In the genomic region with DNA sequence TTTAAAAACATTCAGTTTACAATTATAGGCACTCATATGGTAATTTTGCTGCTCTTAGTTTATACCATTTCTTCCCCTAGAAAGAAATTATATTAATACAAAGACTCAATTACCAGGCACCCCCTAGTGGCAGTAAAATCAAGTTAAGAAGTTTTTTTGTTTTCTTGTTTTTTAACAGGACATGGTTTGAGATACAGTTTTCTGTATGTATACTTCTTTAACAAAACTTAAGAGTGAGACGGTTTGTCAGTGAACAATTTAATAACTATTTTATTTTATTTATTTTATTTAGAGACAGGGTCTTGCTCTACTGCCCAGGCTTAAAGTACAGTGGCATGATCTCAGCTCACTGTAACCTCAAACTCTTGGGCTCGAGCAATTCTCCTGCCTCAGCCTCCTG, we compare ENCODE assay signal across 8 cellular contexts.
DNase-seq lines count a peak whose midpoint lies in the region; ATAC-seq and TF ChIP-seq lines count a peak whose summit lies in the region.

No MANE protein-coding gene starts in this region.

- peaks cover 3% of the 10 kb centered on the region for H3K79me1 ChIP-seq in mesenchymal stem cell (replicated peaks; ENCODE audit: low read length, poor library complexity, severe bottlenecking)

- H3K79me2 ChIP-seq in KMS-11 (ENCODE audit: insufficient read depth, low read depth): no peaks in the 10 kb centered on the region

- H3K4me2 ChIP-seq in KMS-11 (no peak overlapping the region), mesenchymal stem cell (ENCODE audit: low read length, poor library complexity, severe bottlenecking) (no peak overlapping the region)

- TF ChIP-seq CTCF in KMS-11 (conservative IDR thresholded peaks at IDR 0.05; ENCODE audit: low read depth, low read length) (peak; percentile 37; the same call in 1 of the 2 replicates), body of pancreas (IDR thresholded peaks at IDR 0.05) (peak in 6 of 7 experiments; percentile 26 to 45 (median 36))

- no peak overlapping the region for H3K4ac ChIP-seq in mesenchymal stem cell (ENCODE audit: low read depth in 1 of 2, low read length in 2 of 2)

- no peak overlapping the region for H3K27ac ChIP-seq in KMS-11
- H3K27ac ChIP-seq in body of pancreas: no peak overlapping the region
- H3K27ac ChIP-seq in mesenchymal stem cell (ENCODE audit: low read length, poor library complexity, severe bottlenecking): no peak overlapping the region

- WGBS in body of pancreas, 2 donors: 74 to 82% methylated on average over 2 of the region's 2 CpGs
- 100% methylated on average over 1 of the region's 2 CpGs for WGBS in mesenchymal stem cell

- H3K27me3 ChIP-seq in KMS-11 (ENCODE audit: insufficient read depth, low read depth): no peaks in the 10 kb centered on the region
- H3K27me3 ChIP-seq in body of pancreas: no peaks in the 10 kb centered on the region
- no peaks in the 10 kb centered on the region for H3K27me3 ChIP-seq in mesenchymal stem cell (ENCODE audit: control insufficient read depth in 1 of 2, insufficient read depth in 1 of 2, low read length in 2 of 2)

- H3K9me3 ChIP-seq in body of pancreas (no peaks in the 10 kb centered on the region), mesenchymal stem cell (ENCODE audit: control insufficient read depth, low read length) (no peaks in the 10 kb centered on the region)

- no peak for TF ChIP-seq POLR2A in body of pancreas (IDR thresholded peaks at IDR 0.05)

- no peak overlapping the region for H4K91ac ChIP-seq in mesenchymal stem cell (ENCODE audit: low read length)

- no peak for ATAC-seq in body of pancreas
- no peak for ATAC-seq in HG02870 (IDR thresholded peaks at IDR 0.05; ENCODE audit: unreplicated experiment)

- H4K8ac ChIP-seq in mesenchymal stem cell (ENCODE audit: low read length): no peak overlapping the region

- peak; percentile 22 for DNase-seq in D341Med (ENCODE audit: low spot score)
- no peak for DNase-seq in body of pancreas
- DNase-seq in mesenchymal stem cell: peak; percentile 38
- DNase-seq in COLO668 (lab: John Stamatoyannopoulos, UW; ENCODE audit: unreplicated experiment): no peak
- no peak for DNase-seq in retina
- DNase-seq in NCI-H2029 treated with DMSO at 0.1 percent for 48 hours (lab: John Stamatoyannopoulos, UW): no peak

- no peaks in the 10 kb centered on the region for H4K20me1 ChIP-seq in KMS-11 (ENCODE audit: insufficient read depth)

- H3K4me3 ChIP-seq in KMS-11 (IDR thresholded peaks at IDR 0.05; ENCODE audit: insufficient read depth, low read depth, low read length) (no peak overlapping the region), body of pancreas (no peak overlapping the region), mesenchymal stem cell (ENCODE audit: insufficient read depth in 1 of 2, low read depth in 1 of 2, low read length in 2 of 2) (no peak overlapping the region)

- no peak overlapping the region for H3K9ac ChIP-seq in KMS-11
- H3K9ac ChIP-seq in mesenchymal stem cell (ENCODE audit: low read length): no peak overlapping the region

- no peak overlapping the region for H2BK5ac ChIP-seq in mesenchymal stem cell (ENCODE audit: low read depth, low read length, poor library complexity, severe bottlenecking)

- H2AFZ ChIP-seq in KMS-11 (ENCODE audit: low read depth) (no peak overlapping the region), mesenchymal stem cell (ENCODE audit: low read depth, low read length) (no peak overlapping the region)

- H3K36me3 ChIP-seq in KMS-11 (ENCODE audit: insufficient read depth) (no peaks in the 10 kb centered on the region), body of pancreas (replicated peaks in 1 of 2; ENCODE audit: insufficient read depth in 1 of 2, low read depth in 2 of 2) (no peaks in the 10 kb centered on the region), mesenchymal stem cell (ENCODE audit: control insufficient read depth in 1 of 2, insufficient read depth in 2 of 2, low read depth in 1 of 2, low read length in 2 of 2) (peaks cover 0 to 6% of the 10 kb centered on the region in 2 experiments)

- H3K4me1 ChIP-seq in KMS-11 (ENCODE audit: low read depth, poor library complexity, severe bottlenecking): no peaks in the 10 kb centered on the region
- no peaks in the 10 kb centered on the region for H3K4me1 ChIP-seq in body of pancreas
- H3K4me1 ChIP-seq in mesenchymal stem cell (ENCODE audit: control insufficient read depth, insufficient read depth, low read depth, low read length): no peaks in the 10 kb centered on the region

- no peak overlapping the region for H2BK12ac ChIP-seq in mesenchymal stem cell (ENCODE audit: low read length in 2 of 2)

- no peak overlapping the region for H3K23ac ChIP-seq in mesenchymal stem cell (ENCODE audit: low read length in 2 of 2)

- intact Hi-C loops in body of pancreas (cut with DNase I): no loop called here

- H3K14ac ChIP-seq in mesenchymal stem cell (ENCODE audit: low read length in 2 of 2): no peak overlapping the region

- H3K18ac ChIP-seq in mesenchymal stem cell (ENCODE audit: low read depth in 1 of 2, low read length in 2 of 2): no peak overlapping the region

- no peak overlapping the region for H2BK15ac ChIP-seq in mesenchymal stem cell (ENCODE audit: low read depth, poor library complexity, severe bottlenecking)

- no peak overlapping the region for H2BK120ac ChIP-seq in mesenchymal stem cell (ENCODE audit: low read depth, low read length)

- H2AK5ac ChIP-seq in mesenchymal stem cell (ENCODE audit: low read length, severe bottlenecking): no peak overlapping the region

Comparison
In these comparisons a context has a peak if more than half of its experiments do, and no peak if none do; other contexts are left out.
1. DNase-seq: peak in D341Med (single experiment) and mesenchymal stem cell (single experiment); none in body of pancreas (0 of 4), COLO668 (single experiment), retina (single experiment) and NCI-H2029 treated with DMSO at 0.1 percent for 48 hours (single experiment).